ENCODE assay signal across 11 cellular contexts in genomic region chr19:58009301-58009665, GRCh38. TPM values are rescaled to one million over a fixed set of nuclear protein-coding genes. Genes with fewer than 3 reads are reported as not detected.
DNase-seq lines count a peak whose midpoint lies in the region; ATAC-seq and TF ChIP-seq lines count a peak whose summit lies in the region.
"Had no signal": no experiment of that assay in that cellular context is flagged by ENCODE, and none has a peak within 500 bp of the region (broad histone marks: within the 10 kb centered on the region; RNA-seq: fewer than 3 reads in every experiment).

No MANE protein-coding gene starts in this region.

- no peaks in the 10 kb centered on the region for H3K36me3 ChIP-seq in CD8-positive, alpha-beta memory T cell (ENCODE audit: insufficient read depth, low read length)
- H3K36me3 ChIP-seq in RWPE2 (ENCODE audit: low read depth), result peaks cover 32% of the 10 kb centered on the region
- no peaks in the 10 kb centered on the region for H3K36me3 ChIP-seq in parathyroid adenoma (ENCODE audit: control insufficient read depth, insufficient read depth, low read length)

- POLR2A ChIA-PET in CD8-positive, alpha-beta memory T cell (lab: Charles Lee), result no interaction called here

- peak overlapping the region; percentile 71 for H3K4me2 ChIP-seq in parathyroid adenoma (ENCODE audit: low read length)

- ATAC-seq in RWPE2 (ENCODE audit: low read depth), result peak; percentile 34

- peak overlapping the region in 5 of 7 donors; percentile 27 to 85 (median 69) for H3K4me3 Mint-ChIP-seq in CD8-positive, alpha-beta memory T cell
- H3K4me3 Mint-ChIP-seq: natural killer cell had no signal

- peaks cover 5 to 21% (median 5%) of the 10 kb centered on the region in 3 donors for H3K4me1 Mint-ChIP-seq in CD8-positive, alpha-beta memory T cell

- no peaks in the 10 kb centered on the region for H3K4me1 ChIP-seq in CD8-positive, alpha-beta memory T cell (ENCODE audit: insufficient read depth, low read length)
- H3K4me1 ChIP-seq in RWPE2 (ENCODE audit: insufficient read depth, poor library complexity, severe bottlenecking), result peaks cover 5% of the 10 kb centered on the region
- no peaks in the 10 kb centered on the region for H3K4me1 ChIP-seq in parathyroid adenoma

- H3K79me2 ChIP-seq in parathyroid adenoma, result no peaks in the 10 kb centered on the region

- in situ Hi-C loops in GM13976 (cut with MboI; ENCODE audit: low sequenced_read_pairs, unreplicated experiment), result no loop called here

- no peaks in the 10 kb centered on the region for H3K27me3 ChIP-seq in CD8-positive, alpha-beta memory T cell (ENCODE audit: insufficient read depth, low read length, poor library complexity, severe bottlenecking)
- H3K27me3 ChIP-seq in RWPE2 (ENCODE audit: insufficient read depth, poor library complexity, severe bottlenecking), result no peaks in the 10 kb centered on the region
- H3K27me3 ChIP-seq in parathyroid adenoma (ENCODE audit: control insufficient read depth, insufficient read depth, low read length), result no peaks in the 10 kb centered on the region

- peaks cover 4 to 8% of the 10 kb centered on the region in 2 donors for H3K27me3 Mint-ChIP-seq in CD8-positive, alpha-beta memory T cell

- no peak overlapping the region for H3K27ac ChIP-seq in CD8-positive, alpha-beta memory T cell (ENCODE audit: low read depth, low read length)
- H3K27ac ChIP-seq in RWPE2 (ENCODE audit: poor library complexity, severe bottlenecking), result peak overlapping the region; percentile 65
- H3K27ac ChIP-seq in parathyroid adenoma, result no peak overlapping the region

- CTCF ChIA-PET in CD8-positive, alpha-beta memory T cell (lab: Charles Lee), result no interaction called here

- no peak overlapping the region for H2AFZ ChIP-seq in parathyroid adenoma

- H3K9me3 Mint-ChIP-seq in CD8-positive, alpha-beta memory T cell, result peaks cover 21 to 86% (median 79%) of the 10 kb centered on the region in 5 donors

- peaks cover 15 to 46% (median 37%) of the 10 kb centered on the region in 3 donors for H3K36me3 Mint-ChIP-seq in CD8-positive, alpha-beta memory T cell

- no peak overlapping the region for H3K4me3 ChIP-seq in CD8-positive, alpha-beta memory T cell (ENCODE audit: low read length)
- H3K4me3 ChIP-seq in RWPE2 (ENCODE audit: severe bottlenecking) (peak overlapping the region; percentile 39), epithelial cell of proximal tubule (ENCODE audit: low read depth, low read length) (peak overlapping the region; percentile 62), parathyroid adenoma (ENCODE audit: low read depth, low read length) (peak overlapping the region; percentile 54)

- peaks cover 59% of the 10 kb centered on the region for H3K9me3 ChIP-seq in CD8-positive, alpha-beta memory T cell (ENCODE audit: low read length)
- peaks cover 17% of the 10 kb centered on the region for H3K9me3 ChIP-seq in RWPE2 (ENCODE audit: severe bottlenecking)
- no peaks in the 10 kb centered on the region for H3K9me3 ChIP-seq in parathyroid adenoma (ENCODE audit: control insufficient read depth, low read length)

- H3K9ac ChIP-seq in parathyroid adenoma, result no peak overlapping the region

- TF ChIP-seq CTCF in RWPE2 (IDR thresholded peaks at IDR 0.05; ENCODE audit: poor library complexity, severe bottlenecking) (no peak), epithelial cell of proximal tubule (conservative IDR thresholded peaks at IDR 0.05; ENCODE audit: low read depth, low read length) (no peak), parathyroid adenoma (IDR thresholded peaks at IDR 0.05) (no peak), GM13976 (IDR thresholded peaks at IDR 0.05; ENCODE audit: borderline replicate concordance, control extremely low read depth, extremely low read depth, insufficient read depth, missing control alignments) (no peak)

- H3K27ac Mint-ChIP-seq in CD8-positive, alpha-beta memory T cell, result peak overlapping the region in 1 of 8 donors; percentile 87
- H3K27ac Mint-ChIP-seq: T-cell had no signal

- DNase-seq in CD8-positive, alpha-beta memory T cell, result no peak
- DNase-seq in RWPE2 (ENCODE audit: low spot score) (no peak), epithelial cell of proximal tubule (ENCODE audit: low read depth) (no peak), GM13976 (ENCODE audit: low spot score) (no peak), NK-92 (lab: John Stamatoyannopoulos, UW; ENCODE audit: unreplicated experiment) (no peak), HPDE6-E6E7 (ENCODE audit: extremely low spot score) (no peak), KG1 (lab: John Stamatoyannopoulos, UW) (no peak)
- DNase-seq: MM.1S had no signal

RNA-seq across cellular contexts. Expression of gene ZNF606, which starts 6.7 kb away (rescaled TPM):
- total RNA-seq in CD8-positive, alpha-beta memory T cell, result 1 to 10 TPM; 8.2 to 8.7 TPM
- polyA plus RNA-seq in CD8-positive, alpha-beta memory T cell, result 3.9 TPM
- 6.2 and 23.6 TPM in 2 replicates for total RNA-seq in epithelial cell of proximal tubule

RNA-seq across cellular contexts. Expression of gene ZSCAN1, which starts 24.5 kb away (rescaled TPM):
- total RNA-seq in CD8-positive, alpha-beta memory T cell, result not detected
- polyA plus RNA-seq in CD8-positive, alpha-beta memory T cell, result not detected
- 0.22 and 0.69 TPM in 2 replicates for total RNA-seq in epithelial cell of proximal tubule
- total RNA-seq: natural killer cell, T-cell had no signal

RNA-seq across cellular contexts. Expression of gene C19orf18, which starts 34.9 kb away (rescaled TPM):
- under 1 TPM in 1 of 2 experiments, not detected in 1; 0.33 TPM for total RNA-seq in CD8-positive, alpha-beta memory T cell
- polyA plus RNA-seq in CD8-positive, alpha-beta memory T cell, result 0.41 TPM
- not detected in 2 replicates for total RNA-seq in epithelial cell of proximal tubule

RNA-seq across cellular contexts. Expression of gene ZNF135, which starts 49.8 kb away (rescaled TPM):
- 1 to 10 TPM; 1.0 to 1.4 TPM for total RNA-seq in CD8-positive, alpha-beta memory T cell
- 1.4 TPM for polyA plus RNA-seq in CD8-positive, alpha-beta memory T cell
- 1.7 and 3.5 TPM in 2 replicates for total RNA-seq in epithelial cell of proximal tubule
